Comparison of ENCODE assay signal across 16 cellular contexts in genomic region chr1:158818560-158818959, GRCh38. TPM values are rescaled to one million over a fixed set of nuclear protein-coding genes. Genes with fewer than 3 reads are reported as not detected.
A peak's percentile ranks its signal among the peaks of the same experiment; 100 is the strongest.
DNase-seq lines count a peak whose midpoint lies in the region; ATAC-seq, FAIRE-seq and TF ChIP-seq lines count a peak whose summit lies in the region.
"Had no signal": no experiment of that assay in that cellular context is flagged by ENCODE, and none has a peak within 500 bp of the region (broad histone marks: within the 10 kb centered on the region; RNA-seq: fewer than 3 reads in every experiment).

No MANE protein-coding gene starts in this region.

- H3K4me1 ChIP-seq in astrocyte (ENCODE audit: insufficient read depth, low read length) (no peaks in the 10 kb centered on the region), foreskin keratinocyte (no peaks in the 10 kb centered on the region), PC-9 (replicated peaks; ENCODE audit: insufficient read depth) (no peaks in the 10 kb centered on the region)

- H3K4me1 Mint-ChIP-seq in astrocyte (ENCODE audit: low read depth, unreplicated experiment), result peaks cover 24% of the 10 kb centered on the region
- H3K4me1 Mint-ChIP-seq in nephron progenitor cell, result peaks cover 17% of the 10 kb centered on the region
- no peaks in the 10 kb centered on the region for H3K4me1 Mint-ChIP-seq in HFFc6 (ENCODE audit: low read depth)

- H3F3A ChIP-seq in PC-9 (ENCODE audit: insufficient read depth, low read depth), result no peaks in the 10 kb centered on the region

- POLR2A ChIA-PET in PC-9 (lab: Charles Lee; ENCODE audit: unreplicated experiment), result no interaction called here

- H3K9ac ChIP-seq in astrocyte (ENCODE audit: low read length), result no peak overlapping the region
- H3K9ac ChIP-seq: GM23248 had no signal

- H3K4me3 Mint-ChIP-seq in astrocyte (ENCODE audit: unreplicated experiment), result no peak overlapping the region
- H3K4me3 Mint-ChIP-seq in nephron progenitor cell, result no peak overlapping the region
- H3K4me3 Mint-ChIP-seq in HFFc6, result no peak overlapping the region
- H3K4me3 Mint-ChIP-seq: activated CD8-positive, alpha-beta T cell treated with anti-CD3 and anti-CD28 coated beads for 36 hours had no signal

- intact Hi-C loops in PC-9 (cut with micrococcal nuclease; ENCODE audit: unreplicated experiment), result no loop called here

- no peaks in the 10 kb centered on the region for H3K9me2 ChIP-seq in PC-9 (ENCODE audit: insufficient read depth)

- peaks cover 2% of the 10 kb centered on the region for H3K9me3 Mint-ChIP-seq in astrocyte (ENCODE audit: unreplicated experiment)
- H3K9me3 Mint-ChIP-seq in nephron progenitor cell, result peaks cover 16% of the 10 kb centered on the region
- H3K9me3 Mint-ChIP-seq in HFFc6, result peaks cover 33% of the 10 kb centered on the region
- H3K9me3 Mint-ChIP-seq: activated CD8-positive, alpha-beta T cell treated with anti-CD3 and anti-CD28 coated beads for 36 hours had no signal

- H3K27me3 Mint-ChIP-seq in astrocyte (ENCODE audit: low read depth, unreplicated experiment), result no peaks in the 10 kb centered on the region
- H3K27me3 Mint-ChIP-seq in nephron progenitor cell (ENCODE audit: low read depth, poor library complexity), result no peaks in the 10 kb centered on the region
- H3K27me3 Mint-ChIP-seq in HFFc6 (ENCODE audit: insufficient read depth), result no peaks in the 10 kb centered on the region

- TF ChIP-seq CTCF in astrocyte (IDR thresholded peaks at IDR 0.05; ENCODE audit: insufficient read depth, low read depth, low read length), result no peak
- no peak for TF ChIP-seq CTCF in nephron progenitor cell (IDR thresholded peaks at IDR 0.05)
- no peak for TF ChIP-seq CTCF in HFFc6 (IDR thresholded peaks at IDR 0.05)
- no peak for TF ChIP-seq CTCF in foreskin keratinocyte (conservative IDR thresholded peaks at IDR 0.05)
- TF ChIP-seq CTCF in PC-9 (conservative IDR thresholded peaks at IDR 0.05), result no peak

- H3K9me3 ChIP-seq in astrocyte (ENCODE audit: insufficient read depth, low read depth, low read length) (no peaks in the 10 kb centered on the region), PC-9 (ENCODE audit: insufficient read depth, low read depth) (no peaks in the 10 kb centered on the region)

- H3K36me3 Mint-ChIP-seq in astrocyte (ENCODE audit: low read depth, unreplicated experiment), result no peaks in the 10 kb centered on the region
- H3K36me3 Mint-ChIP-seq in nephron progenitor cell (ENCODE audit: low read depth), result no peaks in the 10 kb centered on the region
- H3K36me3 Mint-ChIP-seq in HFFc6 (ENCODE audit: low read depth), result no peaks in the 10 kb centered on the region

- BruUV-seq in PC-9 (replicated peaks; lab: Mats Ljungman, UMichigan), result no TSS peak

- DNase-seq in GDM1 (lab: John Stamatoyannopoulos, UW) (peak; percentile 51), NOMO-1 treated with DMSO at 0.1 percent for 48 hours (lab: John Stamatoyannopoulos, UW; ENCODE audit: unreplicated experiment) (peak; percentile 80), astrocyte (ENCODE audit: low read depth) (no peak), nephron progenitor cell (no peak), RCC 7860 (ENCODE audit: low spot score) (no peak), HFFc6 (no peak), foreskin keratinocyte (no peak), PC-9 (no peak)
- DNase-seq: activated CD8-positive, alpha-beta T cell treated with anti-CD3 and anti-CD28 coated beads for 36 hours; activated naive CD4-positive, alpha-beta T cell; GM23248; stimulated activated CD4-positive, alpha-beta T cell treated with anti-CD3 and anti-CD28 coated beads, Interleukin-2, amount 100 ng/mL, for 24 hours had no signal

- H4K20me1 ChIP-seq in astrocyte (ENCODE audit: insufficient read depth, low read length) (no peaks in the 10 kb centered on the region), PC-9 (ENCODE audit: insufficient read depth) (no peaks in the 10 kb centered on the region)

- H3K27ac Mint-ChIP-seq in astrocyte (ENCODE audit: unreplicated experiment) (peak overlapping the region; percentile 87), nephron progenitor cell (peak overlapping the region; percentile 61), HFFc6 (no peak overlapping the region)

- no peak for FAIRE-seq in astrocyte (lab: Jason Lieb, UNC)
- no peak for FAIRE-seq in RCC 7860 (lab: Jason Lieb, UNC)
- FAIRE-seq: bronchial epithelial cell, frontal cortex, islet of Langerhans had no signal

- no peaks in the 10 kb centered on the region for H3K36me3 ChIP-seq in astrocyte (ENCODE audit: insufficient read depth, low read length)
- H3K36me3 ChIP-seq in PC-9 (ENCODE audit: low read depth), result no peaks in the 10 kb centered on the region

- CTCF ChIA-PET in PC-9 (lab: Charles Lee), result no interaction called here

- H2AFZ ChIP-seq in astrocyte (ENCODE audit: low read depth, low read length) (no peak overlapping the region), PC-9 (no peak overlapping the region)
- H2AFZ ChIP-seq: GM23248 had no signal

- no peak overlapping the region for H3K4me3 ChIP-seq in astrocyte (ENCODE audit: insufficient read depth, low read depth, low read length)
- no peak overlapping the region for H3K4me3 ChIP-seq in PC-9
- H3K4me3 ChIP-seq: GM23248 had no signal

- no peaks in the 10 kb centered on the region for H3K79me2 ChIP-seq in astrocyte (ENCODE audit: insufficient read depth, low read length)
- H3K79me2 ChIP-seq in PC-9 (ENCODE audit: low read depth), result no peaks in the 10 kb centered on the region

- H3K27me3 ChIP-seq in astrocyte (ENCODE audit: insufficient read depth, low read length), result no peaks in the 10 kb centered on the region
- H3K27me3 ChIP-seq in foreskin keratinocyte, result no peaks in the 10 kb centered on the region
- H3K27me3 ChIP-seq in PC-9 (ENCODE audit: insufficient read depth, low read depth), result no peaks in the 10 kb centered on the region

- no peak for ATAC-seq in foreskin keratinocyte

- H3K27ac ChIP-seq in astrocyte (ENCODE audit: low read depth, low read length) (no peak overlapping the region), foreskin keratinocyte (no peak overlapping the region), PC-9 (no peak overlapping the region)
- H3K27ac ChIP-seq: GM23248 had no signal

- no peak overlapping the region for H3K4me2 ChIP-seq in astrocyte (ENCODE audit: low read length)
- H3K4me2 ChIP-seq in PC-9, result no peak overlapping the region

RNA-seq across cellular contexts. Expression of gene MNDA, which starts 12.6 kb away (rescaled TPM):
- total RNA-seq in astrocyte (not detected in 2 replicates), foreskin keratinocyte (not detected in 2 replicates), PC-9 (2021) (not detected in 2 replicates)
- total RNA-seq in HFFc6 (2021; fragmentation: NEBNext Ultra II Directional; extraction: Animal tissue kit (Norgen Biotek cat#: 25700)), result not detected
- not detected in 2 replicates for polyA plus RNA-seq in foreskin keratinocyte
- total RNA-seq: activated CD8-positive, alpha-beta T cell treated with anti-CD3 and anti-CD28 coated beads for 36 hours; bronchial epithelial cell; GM23248; pulmonary artery endothelial cell had no signal
- polyA plus RNA-seq: GM23248 had no signal

RNA-seq across cellular contexts. Expression of gene OR6N2, which starts 37.6 kb away (rescaled TPM):
- total RNA-seq in astrocyte (not detected in 2 replicates), foreskin keratinocyte (not detected in 2 replicates), PC-9 (2021) (not detected in 2 replicates)
- total RNA-seq in HFFc6 (2021; fragmentation: NEBNext Ultra II Directional; extraction: Animal tissue kit (Norgen Biotek cat#: 25700)), result not detected
- not detected in 2 replicates for polyA plus RNA-seq in foreskin keratinocyte
- total RNA-seq: activated CD8-positive, alpha-beta T cell treated with anti-CD3 and anti-CD28 coated beads for 36 hours; bronchial epithelial cell; frontal cortex; GM23248; pulmonary artery endothelial cell had no signal
- polyA plus RNA-seq: GM23248 had no signal

RNA-seq across cellular contexts. Expression of gene OR6N1, which starts 46.6 kb away (rescaled TPM):
- total RNA-seq in astrocyte (not detected in 2 replicates), foreskin keratinocyte (not detected in 2 replicates), PC-9 (2021) (not detected in 2 replicates)
- not detected for total RNA-seq in HFFc6 (2021; fragmentation: NEBNext Ultra II Directional; extraction: Animal tissue kit (Norgen Biotek cat#: 25700))
- polyA plus RNA-seq in foreskin keratinocyte, result not detected in 2 replicates
- total RNA-seq: activated CD8-positive, alpha-beta T cell treated with anti-CD3 and anti-CD28 coated beads for 36 hours; bronchial epithelial cell; frontal cortex; GM23248; pulmonary artery endothelial cell had no signal
- polyA plus RNA-seq: GM23248 had no signal

Comparison
In these comparisons a context has a peak if more than half of its experiments do, and no peak if none do; other contexts are left out.
1. DNase-seq: peak in GDM1 (single experiment) and NOMO-1 treated with DMSO at 0.1 percent for 48 hours (single experiment); none in astrocyte (single experiment), nephron progenitor cell (single experiment), RCC 7860 (single experiment), HFFc6 (single experiment), foreskin keratinocyte (0 of 2) and PC-9 (0 of 2).